ENCODE assay signal across 27 cellular contexts in genomic region chr2:147099845-147100244, GRCh38.
A peak's percentile ranks its signal among the peaks of the same experiment; 100 is the strongest.
DNase-seq lines count a peak whose midpoint lies in the region; ATAC-seq, FAIRE-seq and TF ChIP-seq lines count a peak whose summit lies in the region.
"Had no signal": no experiment of that assay in that cellular context is flagged by ENCODE, and none has a peak within 500 bp of the region (broad histone marks: within the 10 kb centered on the region; RNA-seq: fewer than 3 reads in every experiment).

No MANE protein-coding gene starts in this region.

- no peaks in the 10 kb centered on the region for H3K36me3 ChIP-seq in PC-3 (ENCODE audit: low read depth, low read length)
- no peaks in the 10 kb centered on the region for H3K36me3 ChIP-seq in breast epithelium
- H3K36me3 ChIP-seq in keratinocyte (ENCODE audit: control insufficient read depth in 2 of 2, extremely low read depth in 1 of 2, insufficient read depth in 2 of 2, low read length in 2 of 2), result no peaks in the 10 kb centered on the region
- no peaks in the 10 kb centered on the region for H3K36me3 ChIP-seq in sigmoid colon

- H3K79me2 ChIP-seq in PC-3 (ENCODE audit: low read length), result no peaks in the 10 kb centered on the region
- H3K79me2 ChIP-seq in keratinocyte (ENCODE audit: control insufficient read depth, insufficient read depth, low read length), result no peaks in the 10 kb centered on the region

- TF ChIP-seq CTCF in PC-3 (conservative IDR thresholded peaks at IDR 0.05; ENCODE audit: low read depth, low read length) (no peak), breast epithelium (IDR thresholded peaks at IDR 0.05) (no peak), keratinocyte (optimal IDR thresholded peaks at IDR 0.05 in 1 of 3, IDR thresholded peaks at IDR 0.05 in 1 of 3, conservative IDR thresholded peaks at IDR 0.05 in 1 of 3; ENCODE audit: extremely low read depth in 1 of 3, insufficient read depth in 2 of 3, low read length in 3 of 3) (no peak), sigmoid colon (IDR thresholded peaks at IDR 0.05) (no peak), GM20000 (IDR thresholded peaks at IDR 0.05; ENCODE audit: extremely low read depth, missing control alignments) (no peak)

- TF ChIP-seq POLR2A in breast epithelium (IDR thresholded peaks at IDR 0.05) (no peak), sigmoid colon (IDR thresholded peaks at IDR 0.05) (no peak)

- H3K27ac ChIP-seq in PC-3 (ENCODE audit: low read length), result no peak overlapping the region
- H3K27ac ChIP-seq in breast epithelium, result peak overlapping the region; percentile 76 to 87
- no peak overlapping the region for H3K27ac ChIP-seq in keratinocyte (ENCODE audit: control insufficient read depth, insufficient read depth, low read length)
- H3K27ac ChIP-seq in sigmoid colon, result peak overlapping the region in 1 of 4 donors; percentile 30
- H3K27ac ChIP-seq: C4-2B had no signal

- H3K4me3 ChIP-seq in PC-3 (ENCODE audit: low read length) (no peak overlapping the region), breast epithelium (no peak overlapping the region), keratinocyte (ENCODE audit: control insufficient read depth in 2 of 3, extremely low read depth in 1 of 3, insufficient read depth in 2 of 3, low read depth in 1 of 3, low read length in 3 of 3) (no peak overlapping the region), sigmoid colon (no peak overlapping the region)

- no peaks in the 10 kb centered on the region for H3K9me2 ChIP-seq in PC-3 (replicated peaks; ENCODE audit: low read length)

- H3K27me3 ChIP-seq in PC-3 (ENCODE audit: low read length) (no peaks in the 10 kb centered on the region), breast epithelium (no peaks in the 10 kb centered on the region), keratinocyte (ENCODE audit: control insufficient read depth, extremely low read depth, insufficient read depth, low read length) (no peaks in the 10 kb centered on the region), sigmoid colon (no peaks in the 10 kb centered on the region)

- 93% methylated on average over 2 of the region's 2 CpGs for WGBS in sigmoid colon, 2 donors

- H3K4me2 ChIP-seq in PC-3 (ENCODE audit: low read length), result no peak overlapping the region
- peak overlapping the region; percentile 15 for H3K4me2 ChIP-seq in keratinocyte (ENCODE audit: control insufficient read depth, extremely low read depth, insufficient read depth, low read depth, low read length)

- H3K9ac ChIP-seq in PC-3 (ENCODE audit: low read length) (no peak overlapping the region), keratinocyte (ENCODE audit: control insufficient read depth, extremely low read depth, insufficient read depth, low read length) (no peak overlapping the region)

- no peaks in the 10 kb centered on the region for H3F3A ChIP-seq in PC-3 (ENCODE audit: low read length, unreplicated experiment)

- no peaks in the 10 kb centered on the region for H4K20me1 ChIP-seq in PC-3 (ENCODE audit: low read length)
- no peaks in the 10 kb centered on the region for H4K20me1 ChIP-seq in keratinocyte (ENCODE audit: control insufficient read depth, extremely low read depth, insufficient read depth, low read length)

- POLR2A ChIA-PET in PC-3 (lab: Charles Lee; ENCODE audit: unreplicated experiment), result no interaction called here

- no peak for ATAC-seq in PC-3
- ATAC-seq: HCT116 had no signal

- no peak for FAIRE-seq in keratinocyte (lab: Jason Lieb, UNC)
- FAIRE-seq: G401.6, GM12892, H1, RCC 7860 had no signal

- DNase-seq in ELR (ENCODE audit: low read depth) (peak; percentile 19), PC-3 (peak; percentile 81), breast epithelium (ENCODE audit: low spot score in 2 of 2) (no peak), keratinocyte (ENCODE audit: low read depth, low spot score) (peak; percentile 28), sigmoid colon (no peak), GM20000 (ENCODE audit: low spot score) (no peak), NCI-H1930 (lab: John Stamatoyannopoulos, UW) (no peak)
- no peak for DNase-seq in activated CD4-positive, alpha-beta T cell treated with anti-CD3 and anti-CD28 coated beads, Interleukin-2, amount 50 U/mL, for 48 hours
- DNase-seq: 8988T; Calu3; CD8-positive, alpha-beta memory T cell; DMS153; Kasumi-1; MM.1S; NCI-H1092; NCI-H1436 treated with DMSO at 0.1 percent for 48 hours; NCI-H2029; NCI-H2227 treated with DMSO at 0.1 percent for 48 hours; NCI-H510A treated with DMSO at 0.1 percent for 48 hours; NCI-H82; Right ventricle myocardium superior had no signal

- H3K4me1 ChIP-seq in PC-3 (ENCODE audit: insufficient read depth, low read length) (peaks cover 15% of the 10 kb centered on the region; the same call in 1 of the 2 replicates), breast epithelium (no peaks in the 10 kb centered on the region), keratinocyte (ENCODE audit: control insufficient read depth, extremely low read depth, insufficient read depth, low read length) (peaks cover 15% of the 10 kb centered on the region), sigmoid colon (peaks cover 0 to 12% (median 10%) of the 10 kb centered on the region in 4 donors)

- CTCF ChIA-PET in PC-3 (lab: Charles Lee), result no interaction called here

- no TSS peak for BruUV-seq in PC-3 (replicated peaks; lab: Mats Ljungman, UMichigan)

- H3K9me3 ChIP-seq in PC-3 (ENCODE audit: low read length), result no peaks in the 10 kb centered on the region
- no peaks in the 10 kb centered on the region for H3K9me3 ChIP-seq in breast epithelium
- H3K9me3 ChIP-seq in keratinocyte (ENCODE audit: control insufficient read depth, low read depth, low read length), result no peaks in the 10 kb centered on the region
- no peaks in the 10 kb centered on the region for H3K9me3 ChIP-seq in sigmoid colon

- TF ChIP-seq EP300 in sigmoid colon (IDR thresholded peaks at IDR 0.05), result no peak

- dilution Hi-C loops in keratinocyte (cut with MboI; ENCODE audit: extremely low pct_ligation_motif_present, low sequenced_read_pairs), result no loop called here

- intact Hi-C loops in PC-3 (cut with micrococcal nuclease) (no loop called here), breast epithelium (cut with DNase I; ENCODE audit: low total_unique reads) (loop anchor here (2.0 kb wide), 1 partner anchor 43 kb away; no protein-coding TSS in a partner anchor), sigmoid colon (cut with DNase I) (no loop called here)

- H2AFZ ChIP-seq in PC-3 (ENCODE audit: low read length), result no peak overlapping the region
- H2AFZ ChIP-seq in keratinocyte (ENCODE audit: control insufficient read depth, low read length), result no peak overlapping the region

- H3K9me1 ChIP-seq in keratinocyte (ENCODE audit: control insufficient read depth, extremely low read depth, insufficient read depth, low read length), result no peaks in the 10 kb centered on the region

Comparison
In these comparisons a context has a peak if more than half of its experiments do, and no peak if none do; other contexts are left out.
1. DNase-seq: peak in ELR (single experiment), PC-3 (single experiment) and keratinocyte (single experiment); none in breast epithelium (0 of 2), sigmoid colon (single experiment), GM20000 (single experiment), activated CD4-positive, alpha-beta T cell treated with anti-CD3 and anti-CD28 coated beads, Interleukin-2, amount 50 U/mL, for 48 hours (0 of 2) and NCI-H1930 (0 of 2).
2. H3K27ac ChIP-seq: peak in breast epithelium (2 of 2); none in PC-3 (single experiment) and keratinocyte (single experiment).